ENCODE assay signal across 8 cellular contexts in the genomic region with DNA sequence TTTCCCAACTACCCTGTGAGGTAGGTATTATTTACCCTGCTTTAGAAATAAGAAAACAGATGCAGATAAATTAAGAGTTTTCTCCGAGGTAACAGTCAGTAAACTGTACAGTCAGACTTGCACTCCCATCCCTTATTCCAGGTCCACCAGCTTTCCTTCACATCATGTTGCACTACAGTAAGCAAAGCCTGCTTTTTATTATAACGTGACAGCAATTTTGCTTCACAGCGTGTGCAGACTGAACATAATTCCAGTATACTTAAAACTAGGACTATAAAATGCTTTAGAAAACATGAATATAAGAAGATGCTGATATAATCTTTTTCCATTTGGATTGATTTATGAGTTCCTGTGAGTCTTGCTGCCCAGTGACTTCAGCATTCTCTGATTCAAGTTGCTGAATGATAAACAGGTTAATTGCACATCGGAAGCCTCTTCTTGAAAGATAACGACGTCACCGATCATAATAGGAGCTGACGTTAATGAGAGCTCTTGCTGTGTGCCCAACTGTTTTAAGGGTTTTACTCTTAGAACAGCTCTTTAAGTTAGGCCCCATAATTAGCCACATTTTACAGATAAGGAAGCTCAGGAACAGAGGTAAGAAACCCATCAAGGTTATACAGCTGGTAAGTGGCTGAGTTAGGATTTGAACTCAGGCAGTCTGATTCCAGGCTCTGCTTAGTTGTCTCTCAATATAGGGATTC. TPM values are rescaled to one million over a fixed set of nuclear protein-coding genes. Genes with fewer than 3 reads are reported as not detected.
A peak's percentile ranks its signal among the peaks of the same experiment; 100 is the strongest.
DNase-seq lines count a peak whose midpoint lies in the region; ATAC-seq and TF ChIP-seq lines count a peak whose summit lies in the region.

No MANE protein-coding gene starts in this region.

- H3K27ac Mint-ChIP-seq in CD8-positive, alpha-beta T cell = peak overlapping the region; percentile 98
- peak overlapping the region; percentile 90 for H3K27ac Mint-ChIP-seq in activated naive CD8-positive, alpha-beta T cell treated with anti-CD3 and anti-CD28 coated beads for 36 hours

- no peaks in the 10 kb centered on the region for H3K27me3 Mint-ChIP-seq in CD8-positive, alpha-beta T cell (ENCODE audit: low read depth)
- no peaks in the 10 kb centered on the region for H3K27me3 Mint-ChIP-seq in activated naive CD8-positive, alpha-beta T cell treated with anti-CD3 and anti-CD28 coated beads for 36 hours

- no peaks in the 10 kb centered on the region for H3K9me3 Mint-ChIP-seq in CD8-positive, alpha-beta T cell
- no peaks in the 10 kb centered on the region for H3K9me3 Mint-ChIP-seq in activated naive CD8-positive, alpha-beta T cell treated with anti-CD3 and anti-CD28 coated beads for 36 hours

- peak overlapping the region; percentile 80 for H3K4me3 ChIP-seq in CD8-positive, alpha-beta T cell (ENCODE audit: low read depth, low read length)
- H3K4me3 ChIP-seq in HUES64 (ENCODE audit: low read length) (peak overlapping the region; percentile 86), kidney epithelial cell (ENCODE audit: low read depth, low read length) (peak overlapping the region; percentile 72), thoracic aorta (peak overlapping the region; percentile 96), lower leg skin (ENCODE audit: low read depth, poor library complexity, severe bottlenecking) (no peak overlapping the region)

- H3K9ac ChIP-seq in HUES64 (ENCODE audit: low read depth, low read length) = peak overlapping the region; percentile 99

- peak overlapping the region; percentile 93 for H3K27ac ChIP-seq in CD8-positive, alpha-beta T cell (ENCODE audit: low read depth, low read length)
- H3K27ac ChIP-seq in HUES64 (ENCODE audit: low read depth, low read length) = peak overlapping the region; percentile 97; the same call in 1 of the 2 replicates
- peak overlapping the region; percentile 97 to 98 for H3K27ac ChIP-seq in thoracic aorta

- peaks cover 26% of the 10 kb centered on the region for H3K4me1 ChIP-seq in CD8-positive, alpha-beta T cell (ENCODE audit: insufficient read depth, low read length)
- peaks cover 26% of the 10 kb centered on the region; the same call in 1 of the 2 replicates for H3K4me1 ChIP-seq in HUES64 (ENCODE audit: insufficient read depth, low read length)
- peaks cover 5 to 33% of the 10 kb centered on the region in 2 donors for H3K4me1 ChIP-seq in thoracic aorta (ENCODE audit: control insufficient read depth in 1 of 2, low read depth in 2 of 2)

- peak overlapping the region; percentile 92 for H3K4me3 Mint-ChIP-seq in CD8-positive, alpha-beta T cell
- H3K4me3 Mint-ChIP-seq in activated naive CD8-positive, alpha-beta T cell treated with anti-CD3 and anti-CD28 coated beads for 36 hours = peak overlapping the region; percentile 90

- POLR2A ChIA-PET in CD8-positive, alpha-beta T cell (lab: Charles Lee) = interaction anchor here (0.9 to 2.3 kb wide), 12 partner anchors 7 to 160 kb away, joined by 3 to 8 read pairs (median 4); a partner anchor contains a TSS
- POLR2A ChIA-PET in GM10248 (lab: Yijun Ruan, JAX) = interaction anchor here (1.0 to 1.6 kb wide), 2 partner anchors 9 to 15 kb away, joined by 4 to 6 read pairs; no protein-coding TSS in a partner anchor

- ATAC-seq in CD8-positive, alpha-beta T cell = no peak
- ATAC-seq in thoracic aorta (ENCODE audit: insufficient number of reproducible peaks, low FRiP score, low read depth) (no peak), GM19397 (IDR thresholded peaks at IDR 0.05; ENCODE audit: unreplicated experiment) (no peak)

- CTCF ChIA-PET in CD8-positive, alpha-beta T cell (lab: Charles Lee) = interaction anchor here (1.3 to 3.1 kb wide), 3 partner anchors 9 to 138 kb away, joined by 3 to 23 read pairs (median 5); a partner anchor contains a TSS
- CTCF ChIA-PET in GM10248 (lab: Yijun Ruan, JAX) = interaction anchor here (0.8 to 7.4 kb wide), 11 partner anchors 9 to 439 kb away, joined by 3 to 45 read pairs (median 4); no protein-coding TSS in a partner anchor

- no peaks in the 10 kb centered on the region for H3K9me3 ChIP-seq in CD8-positive, alpha-beta T cell (ENCODE audit: low read length)
- H3K9me3 ChIP-seq in HUES64 (ENCODE audit: insufficient read depth, low read depth, low read length) = no peaks in the 10 kb centered on the region
- no peaks in the 10 kb centered on the region for H3K9me3 ChIP-seq in thoracic aorta

- no peaks in the 10 kb centered on the region for H3K36me3 ChIP-seq in CD8-positive, alpha-beta T cell (ENCODE audit: insufficient read depth, low read length)
- H3K36me3 ChIP-seq in HUES64 (ENCODE audit: insufficient read depth, low read length) (peaks cover 37% of the 10 kb centered on the region), kidney epithelial cell (ENCODE audit: control insufficient read depth, insufficient read depth, low read length) (no peaks in the 10 kb centered on the region), thoracic aorta (no peaks in the 10 kb centered on the region)

- intact Hi-C loops in CD8-positive, alpha-beta T cell (cut with DNase I, micrococcal nuclease) = loop anchor here (1.0 to 5.0 kb wide), 7 partner anchors 108 to 1505 kb away; a partner anchor contains a TSS
- intact Hi-C loops in lower leg skin (cut with DNase I; ENCODE audit: low total_unique reads) = no loop called here

- H3K36me3 Mint-ChIP-seq in CD8-positive, alpha-beta T cell = peaks cover 46% of the 10 kb centered on the region
- peaks cover 14% of the 10 kb centered on the region for H3K36me3 Mint-ChIP-seq in activated naive CD8-positive, alpha-beta T cell treated with anti-CD3 and anti-CD28 coated beads for 36 hours

- no peak for DNase-seq in CD8-positive, alpha-beta T cell
- no peak for DNase-seq in activated naive CD8-positive, alpha-beta T cell treated with anti-CD3 and anti-CD28 coated beads for 36 hours
- no peak for DNase-seq in kidney epithelial cell (ENCODE audit: low read depth)
- DNase-seq in thoracic aorta (ENCODE audit: low spot score) = no peak
- no peak for DNase-seq in lower leg skin (ENCODE audit: low spot score in 2 of 2)
- no peak for DNase-seq in GM10248 (ENCODE audit: extremely low spot score)

- no peaks in the 10 kb centered on the region for H3K27me3 ChIP-seq in CD8-positive, alpha-beta T cell (ENCODE audit: insufficient read depth, low read length)
- H3K27me3 ChIP-seq in HUES64 (ENCODE audit: insufficient read depth, low read length) (no peaks in the 10 kb centered on the region), kidney epithelial cell (ENCODE audit: control insufficient read depth, insufficient read depth, low read length) (no peaks in the 10 kb centered on the region), thoracic aorta (replicated peaks; ENCODE audit: insufficient read depth) (no peaks in the 10 kb centered on the region)

- WGBS in HUES64 = 73% methylated on average over 8 of the region's 8 CpGs
- WGBS in lower leg skin, 2 donors = 7 to 12% methylated on average over 8 of the region's 8 CpGs

- no peak for TF ChIP-seq CTCF in CD8-positive, alpha-beta T cell (IDR thresholded peaks at IDR 0.05)
- TF ChIP-seq CTCF in kidney epithelial cell (IDR thresholded peaks at IDR 0.05; ENCODE audit: insufficient read depth, low read length, poor library complexity, severe bottlenecking) (no peak), thoracic aorta (IDR thresholded peaks at IDR 0.05) (no peak), lower leg skin (IDR thresholded peaks at IDR 0.05) (no peak), GM10248 (IDR thresholded peaks at IDR 0.05; ENCODE audit: control extremely low read depth, extremely low read depth, low read depth, missing control alignments) (no peak)

- no peak for TF ChIP-seq POLR2A in lower leg skin (IDR thresholded peaks at IDR 0.05)

- H3K4me1 Mint-ChIP-seq in CD8-positive, alpha-beta T cell (ENCODE audit: low read depth) = peaks cover 55% of the 10 kb centered on the region
- H3K4me1 Mint-ChIP-seq in activated naive CD8-positive, alpha-beta T cell treated with anti-CD3 and anti-CD28 coated beads for 36 hours = peaks cover 44% of the 10 kb centered on the region

RNA-seq across cellular contexts. Expression of a gene that starts 1.4 kb away (rescaled TPM):
- 10 to 100 TPM; 43.9 to 48.0 TPM for total RNA-seq in CD8-positive, alpha-beta T cell
- 47.3 TPM for polyA plus RNA-seq in HUES64 (2013, experiment 1 of 2)
- 48.0 TPM for polyA plus RNA-seq in HUES64 (2013, experiment 2 of 2)
- 10 to 100 TPM; 43.5 to 45.7 TPM for total RNA-seq in activated naive CD8-positive, alpha-beta T cell treated with anti-CD3 and anti-CD28 coated beads for 36 hours
- total RNA-seq in kidney epithelial cell (25.8 and 35.2 TPM in 2 replicates), thoracic aorta (10 to 100 TPM; 42.8 to 52.0 TPM), lower leg skin (10 to 100 TPM; 13.7 to 67.6 (median 29.9) TPM)

RNA-seq across cellular contexts. Expression of a gene that starts 20.4 kb away (rescaled TPM):
- total RNA-seq in CD8-positive, alpha-beta T cell = 10 to 100 TPM; 43.6 to 45.0 TPM
- polyA plus RNA-seq in HUES64 (2013, experiment 1 of 2) = 9.2 TPM
- polyA plus RNA-seq in HUES64 (2013, experiment 2 of 2) = 9.9 TPM
- total RNA-seq in activated naive CD8-positive, alpha-beta T cell treated with anti-CD3 and anti-CD28 coated beads for 36 hours = 10 to 100 TPM; 18.9 to 21.6 TPM
- 10.5 and 11.1 TPM in 2 replicates for total RNA-seq in kidney epithelial cell
- 10 to 100 TPM in 1 of 2 donors, 1 to 10 TPM in 1; 5.1 to 20.1 TPM for total RNA-seq in thoracic aorta
- total RNA-seq in lower leg skin = 10 to 100 TPM; 11.7 to 15.6 (median 13.3) TPM

RNA-seq across cellular contexts. Expression of a gene that starts 20.4 kb away (rescaled TPM):
- 1 to 10 TPM; 4.0 to 5.9 TPM for total RNA-seq in CD8-positive, alpha-beta T cell
- polyA plus RNA-seq in HUES64 (2013, experiment 1 of 2) = 1.7 TPM
- 2.7 TPM for polyA plus RNA-seq in HUES64 (2013, experiment 2 of 2)
- 1 to 10 TPM; 1.8 to 1.9 TPM for total RNA-seq in activated naive CD8-positive, alpha-beta T cell treated with anti-CD3 and anti-CD28 coated beads for 36 hours
- 1.7 and 2.4 TPM in 2 replicates for total RNA-seq in kidney epithelial cell
- total RNA-seq in thoracic aorta = 1 to 10 TPM; 1.1 to 4.9 TPM
- 1 to 10 TPM; 1.3 to 3.4 (median 1.8) TPM for total RNA-seq in lower leg skin
